Comparison of ENCODE assay signal across 15 cellular contexts in the genomic region with DNA sequence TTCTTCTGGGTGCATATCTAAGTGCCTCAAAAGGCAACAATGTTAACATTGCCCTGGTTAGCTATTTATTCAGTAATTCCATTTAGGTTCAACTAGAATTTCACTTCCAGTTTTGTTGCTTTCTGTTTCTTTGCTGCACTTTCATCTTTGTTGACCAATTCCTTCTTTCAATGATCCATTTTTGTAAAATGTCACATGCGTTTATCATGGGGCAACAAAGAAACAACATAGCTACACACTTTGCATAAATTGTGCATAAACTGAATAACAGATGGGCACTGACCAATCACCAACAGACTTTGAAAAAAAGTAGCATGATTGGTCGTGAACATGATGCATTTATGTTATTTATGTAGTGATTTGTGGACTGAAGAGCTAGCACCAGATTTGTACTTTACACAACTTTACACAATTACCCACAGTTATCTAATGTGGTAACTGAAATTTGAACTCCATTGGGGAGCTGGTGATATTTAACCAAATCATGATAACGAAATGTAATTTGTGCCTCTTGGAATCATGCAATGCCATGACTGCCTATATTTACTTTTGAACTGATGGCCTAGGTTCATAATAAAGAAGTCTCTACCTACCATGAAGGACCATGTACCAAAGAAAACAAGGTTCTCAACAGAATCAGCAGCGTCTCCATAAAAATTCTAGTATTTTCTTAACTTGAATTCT. TPM values are rescaled to one million over a fixed set of nuclear protein-coding genes. Genes with fewer than 3 reads are reported as not detected.
DNase-seq lines count a peak whose midpoint lies in the region; ATAC-seq and TF ChIP-seq lines count a peak whose summit lies in the region.
"Had no signal": no experiment of that assay in that cellular context is flagged by ENCODE, and none has a peak within 500 bp of the region (broad histone marks: within the 10 kb centered on the region; RNA-seq: fewer than 3 reads in every experiment).

No MANE protein-coding gene starts in this region.

- H3K9ac ChIP-seq in PC-3 (ENCODE audit: low read length): no peak overlapping the region

- intact Hi-C loops in Right ventricle myocardium inferior (cut with DNase I) (loop anchor here (5.0 kb wide), 1 partner anchor 132 kb away; no protein-coding TSS in a partner anchor), PC-3 (cut with micrococcal nuclease) (no loop called here), left lung (cut with DNase I) (loop anchor here in 1 of 2 donors (5.0 kb wide), 1 partner anchor 207 kb away; no protein-coding TSS in a partner anchor)

- BruUV-seq in PC-3 (replicated peaks; lab: Mats Ljungman, UMichigan): no TSS peak

- DNase-seq in Right ventricle myocardium inferior (ENCODE audit: missing footprints) (no peak), kidney glomerular epithelial cell (lab: John Stamatoyannopoulos, UW) (no peak), PC-3 (no peak), left lung (no peak)
- DNase-seq: activated CD8-positive, alpha-beta T cell treated with anti-CD3 and anti-CD28 coated beads, Interleukin-2, amount 10 ng/mL, durations not matched to agents 7 days and 5 days; dorsolateral prefrontal cortex; islet precursor cell; NCI-H146; T-helper 2 cell had no signal

- H3F3A ChIP-seq in PC-3 (ENCODE audit: low read length, unreplicated experiment): no peaks in the 10 kb centered on the region

- H2AFZ ChIP-seq in PC-3 (ENCODE audit: low read length): no peak overlapping the region

- H3K27me3 ChIP-seq in PC-3 (ENCODE audit: low read length) (no peaks in the 10 kb centered on the region), left lung (no peaks in the 10 kb centered on the region)
- H3K27me3 ChIP-seq: dorsolateral prefrontal cortex, tibial nerve had no signal

- H4K20me1 ChIP-seq in PC-3 (ENCODE audit: low read length): no peaks in the 10 kb centered on the region

- no peak overlapping the region for H3K4me2 ChIP-seq in PC-3 (ENCODE audit: low read length)

- H3K36me3 ChIP-seq in PC-3 (ENCODE audit: low read depth, low read length) (no peaks in the 10 kb centered on the region), left lung (no peaks in the 10 kb centered on the region)
- H3K36me3 ChIP-seq: tibial nerve had no signal

- TF ChIP-seq CTCF in PC-3 (conservative IDR thresholded peaks at IDR 0.05; ENCODE audit: low read depth, low read length) (no peak), left lung (IDR thresholded peaks at IDR 0.05) (no peak)

- CTCF ChIA-PET in PC-3 (lab: Charles Lee): interaction anchor here (1.8 kb wide), 1 partner anchor 57 kb away, joined by 14 read pairs; no protein-coding TSS in a partner anchor

- POLR2A ChIA-PET in PC-3 (lab: Charles Lee; ENCODE audit: unreplicated experiment): interaction anchor here (0.7 kb wide), 1 partner anchor 26 kb away, joined by 6 read pairs; no protein-coding TSS in a partner anchor

- H3K9me3 ChIP-seq in PC-3 (ENCODE audit: low read length) (no peaks in the 10 kb centered on the region), left lung (no peaks in the 10 kb centered on the region)
- H3K9me3 ChIP-seq: tibial nerve had no signal

- H3K4me3 ChIP-seq in PC-3 (ENCODE audit: low read length): no peak overlapping the region
- no peak overlapping the region for H3K4me3 ChIP-seq in left lung
- H3K4me3 ChIP-seq: dorsolateral prefrontal cortex, tibial nerve had no signal

- H3K4me1 ChIP-seq in PC-3 (ENCODE audit: insufficient read depth, low read length): no peaks in the 10 kb centered on the region
- peaks cover 0 to 19% of the 10 kb centered on the region in 2 donors for H3K4me1 ChIP-seq in left lung

- H3K79me2 ChIP-seq in PC-3 (ENCODE audit: low read length): no peaks in the 10 kb centered on the region

- H3K27ac ChIP-seq in PC-3 (ENCODE audit: low read length) (no peak overlapping the region), left lung (no peak overlapping the region)

- ATAC-seq in GM18508 (IDR thresholded peaks at IDR 0.05; ENCODE audit: insufficient read depth, unreplicated experiment) (peak; percentile 61), GM21367 (IDR thresholded peaks at IDR 0.05; ENCODE audit: unreplicated experiment) (peak; percentile 44), HG02943 (IDR thresholded peaks at IDR 0.05; ENCODE audit: low read depth, unreplicated experiment) (peak; percentile 60), HG03575 (IDR thresholded peaks at IDR 0.05; ENCODE audit: extremely low read depth, insufficient number of reproducible peaks, low FRiP score, unreplicated experiment) (peak; percentile 35), Right ventricle myocardium inferior (no peak), PC-3 (no peak), left lung (no peak)
- ATAC-seq: activated CD8-positive, alpha-beta T cell treated with anti-CD3 and anti-CD28 coated beads, Interleukin-2, amount 10 ng/mL, durations not matched to agents 7 days and 5 days; sciatic nerve had no signal

- no peaks in the 10 kb centered on the region for H3K9me2 ChIP-seq in PC-3 (replicated peaks; ENCODE audit: low read length)

RNA-seq across cellular contexts. Expression of gene CPOX, which starts 7.1 kb away (rescaled TPM):
- total RNA-seq in Right ventricle myocardium inferior (11.8 TPM), PC-3 (2014; rRNA removed) (62.0 and 86.2 TPM in 2 replicates), left lung (10 to 100 TPM; 15.0 to 21.3 TPM)

Comparison
In these comparisons a context has a peak if more than half of its experiments do, and no peak if none do; other contexts are left out.
1. ATAC-seq: peak in GM18508 (single experiment), GM21367 (single experiment), HG02943 (single experiment) and HG03575 (single experiment); none in Right ventricle myocardium inferior (single experiment), PC-3 (single experiment) and left lung (single experiment).